Comparison of ENCODE assay signal across 1 cellular context in the genomic region with DNA sequence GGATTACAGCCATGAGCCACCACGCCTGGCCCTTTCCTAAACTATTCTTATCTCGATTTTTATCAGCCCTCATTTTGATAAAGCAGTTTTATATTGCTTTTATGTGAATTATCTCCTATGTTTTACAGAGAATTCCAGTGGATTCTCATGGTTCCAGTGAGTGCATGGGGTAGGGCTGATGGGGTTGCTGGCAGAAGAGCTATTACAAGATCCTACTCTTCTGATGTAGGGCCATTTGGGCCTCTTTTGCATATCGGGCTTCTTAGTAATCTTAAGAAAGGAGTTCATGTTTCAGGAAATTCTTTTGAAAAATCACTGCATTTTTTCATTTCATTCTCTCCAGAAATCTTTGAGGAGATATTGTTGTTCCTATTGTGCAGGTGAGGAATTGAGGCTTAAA.
TF ChIP-seq lines count a peak whose summit lies in the region.

No MANE protein-coding gene starts in this region.

TF ChIP-seq in GM23338, 12 proteins besides CTCF, POLR2A, EP300 and RAD21 (continued from another document):
- TF ChIP-seq, protein P1, sequence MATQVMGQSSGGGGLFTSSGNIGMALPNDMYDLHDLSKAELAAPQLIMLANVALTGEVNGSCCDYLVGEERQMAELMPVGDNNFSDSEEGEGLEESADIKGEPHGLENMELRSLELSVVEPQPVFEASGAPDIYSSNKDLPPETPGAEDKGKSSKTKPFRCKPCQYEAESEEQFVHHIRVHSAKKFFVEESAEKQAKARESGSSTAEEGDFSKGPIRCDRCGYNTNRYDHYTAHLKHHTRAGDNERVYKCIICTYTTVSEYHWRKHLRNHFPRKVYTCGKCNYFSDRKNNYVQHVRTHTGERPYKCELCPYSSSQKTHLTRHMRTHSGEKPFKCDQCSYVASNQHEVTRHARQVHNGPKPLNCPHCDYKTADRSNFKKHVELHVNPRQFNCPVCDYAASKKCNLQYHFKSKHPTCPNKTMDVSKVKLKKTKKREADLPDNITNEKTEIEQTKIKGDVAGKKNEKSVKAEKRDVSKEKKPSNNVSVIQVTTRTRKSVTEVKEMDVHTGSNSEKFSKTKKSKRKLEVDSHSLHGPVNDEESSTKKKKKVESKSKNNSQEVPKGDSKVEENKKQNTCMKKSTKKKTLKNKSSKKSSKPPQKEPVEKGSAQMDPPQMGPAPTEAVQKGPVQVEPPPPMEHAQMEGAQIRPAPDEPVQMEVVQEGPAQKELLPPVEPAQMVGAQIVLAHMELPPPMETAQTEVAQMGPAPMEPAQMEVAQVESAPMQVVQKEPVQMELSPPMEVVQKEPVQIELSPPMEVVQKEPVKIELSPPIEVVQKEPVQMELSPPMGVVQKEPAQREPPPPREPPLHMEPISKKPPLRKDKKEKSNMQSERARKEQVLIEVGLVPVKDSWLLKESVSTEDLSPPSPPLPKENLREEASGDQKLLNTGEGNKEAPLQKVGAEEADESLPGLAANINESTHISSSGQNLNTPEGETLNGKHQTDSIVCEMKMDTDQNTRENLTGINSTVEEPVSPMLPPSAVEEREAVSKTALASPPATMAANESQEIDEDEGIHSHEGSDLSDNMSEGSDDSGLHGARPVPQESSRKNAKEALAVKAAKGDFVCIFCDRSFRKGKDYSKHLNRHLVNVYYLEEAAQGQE (IDR thresholded peaks at IDR 0.05; ENCODE audit: unreplicated experiment) = no peak
- TF ChIP-seq STAT1 (IDR thresholded peaks at IDR 0.05; ENCODE audit: unreplicated experiment) = no peak
- TF ChIP-seq, protein P2, sequence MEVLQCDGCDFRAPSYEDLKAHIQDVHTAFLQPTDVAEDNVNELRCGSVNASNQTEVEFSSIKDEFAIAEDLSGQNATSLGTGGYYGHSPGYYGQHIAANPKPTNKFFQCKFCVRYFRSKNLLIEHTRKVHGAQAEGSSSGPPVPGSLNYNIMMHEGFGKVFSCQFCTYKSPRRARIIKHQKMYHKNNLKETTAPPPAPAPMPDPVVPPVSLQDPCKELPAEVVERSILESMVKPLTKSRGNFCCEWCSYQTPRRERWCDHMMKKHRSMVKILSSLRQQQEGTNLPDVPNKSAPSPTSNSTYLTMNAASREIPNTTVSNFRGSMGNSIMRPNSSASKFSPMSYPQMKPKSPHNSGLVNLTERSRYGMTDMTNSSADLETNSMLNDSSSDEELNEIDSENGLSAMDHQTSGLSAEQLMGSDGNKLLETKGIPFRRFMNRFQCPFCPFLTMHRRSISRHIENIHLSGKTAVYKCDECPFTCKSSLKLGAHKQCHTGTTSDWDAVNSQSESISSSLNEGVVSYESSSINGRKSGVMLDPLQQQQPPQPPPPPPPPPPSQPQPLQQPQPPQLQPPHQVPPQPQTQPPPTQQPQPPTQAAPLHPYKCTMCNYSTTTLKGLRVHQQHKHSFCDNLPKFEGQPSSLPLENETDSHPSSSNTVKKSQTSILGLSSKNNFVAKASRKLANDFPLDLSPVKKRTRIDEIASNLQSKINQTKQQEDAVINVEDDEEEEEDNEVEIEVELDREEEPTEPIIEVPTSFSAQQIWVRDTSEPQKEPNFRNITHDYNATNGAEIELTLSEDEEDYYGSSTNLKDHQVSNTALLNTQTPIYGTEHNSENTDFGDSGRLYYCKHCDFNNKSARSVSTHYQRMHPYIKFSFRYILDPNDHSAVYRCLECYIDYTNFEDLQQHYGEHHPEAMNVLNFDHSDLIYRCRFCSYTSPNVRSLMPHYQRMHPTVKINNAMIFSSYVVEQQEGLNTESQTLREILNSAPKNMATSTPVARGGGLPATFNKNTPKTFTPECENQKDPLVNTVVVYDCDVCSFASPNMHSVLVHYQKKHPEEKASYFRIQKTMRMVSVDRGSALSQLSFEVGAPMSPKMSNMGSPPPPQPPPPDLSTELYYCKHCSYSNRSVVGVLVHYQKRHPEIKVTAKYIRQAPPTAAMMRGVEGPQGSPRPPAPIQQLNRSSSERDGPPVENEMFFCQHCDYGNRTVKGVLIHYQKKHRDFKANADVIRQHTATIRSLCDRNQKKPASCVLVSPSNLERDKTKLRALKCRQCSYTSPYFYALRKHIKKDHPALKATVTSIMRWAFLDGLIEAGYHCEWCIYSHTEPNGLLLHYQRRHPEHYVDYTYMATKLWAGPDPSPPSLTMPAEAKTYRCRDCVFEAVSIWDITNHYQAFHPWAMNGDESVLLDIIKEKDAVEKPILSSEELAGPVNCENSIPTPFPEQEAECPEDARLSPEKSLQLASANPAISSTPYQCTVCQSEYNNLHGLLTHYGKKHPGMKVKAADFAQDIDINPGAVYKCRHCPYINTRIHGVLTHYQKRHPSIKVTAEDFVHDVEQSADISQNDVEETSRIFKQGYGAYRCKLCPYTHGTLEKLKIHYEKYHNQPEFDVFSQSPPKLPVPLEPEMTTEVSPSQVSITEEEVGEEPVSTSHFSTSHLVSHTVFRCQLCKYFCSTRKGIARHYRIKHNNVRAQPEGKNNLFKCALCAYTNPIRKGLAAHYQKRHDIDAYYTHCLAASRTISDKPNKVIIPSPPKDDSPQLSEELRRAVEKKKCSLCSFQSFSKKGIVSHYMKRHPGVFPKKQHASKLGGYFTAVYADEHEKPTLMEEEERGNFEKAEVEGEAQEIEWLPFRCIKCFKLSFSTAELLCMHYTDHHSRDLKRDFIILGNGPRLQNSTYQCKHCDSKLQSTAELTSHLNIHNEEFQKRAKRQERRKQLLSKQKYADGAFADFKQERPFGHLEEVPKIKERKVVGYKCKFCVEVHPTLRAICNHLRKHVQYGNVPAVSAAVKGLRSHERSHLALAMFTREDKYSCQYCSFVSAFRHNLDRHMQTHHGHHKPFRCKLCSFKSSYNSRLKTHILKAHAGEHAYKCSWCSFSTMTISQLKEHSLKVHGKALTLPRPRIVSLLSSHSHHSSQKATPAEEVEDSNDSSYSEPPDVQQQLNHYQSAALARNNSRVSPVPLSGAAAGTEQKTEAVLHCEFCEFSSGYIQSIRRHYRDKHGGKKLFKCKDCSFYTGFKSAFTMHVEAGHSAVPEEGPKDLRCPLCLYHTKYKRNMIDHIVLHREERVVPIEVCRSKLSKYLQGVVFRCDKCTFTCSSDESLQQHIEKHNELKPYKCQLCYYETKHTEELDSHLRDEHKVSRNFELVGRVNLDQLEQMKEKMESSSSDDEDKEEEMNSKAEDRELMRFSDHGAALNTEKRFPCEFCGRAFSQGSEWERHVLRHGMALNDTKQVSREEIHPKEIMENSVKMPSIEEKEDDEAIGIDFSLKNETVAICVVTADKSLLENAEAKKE (CRISPR knock-in tag; IDR thresholded peaks at IDR 0.05) = no peak
TF ChIP-seq in GM23338: peak in this region for 0.
